Comparison of ENCODE assay signal across 28 cellular contexts in genomic region chr14:100858838-100859220, GRCh38. TPM values are rescaled to one million over a fixed set of nuclear protein-coding genes. Genes with fewer than 3 reads are reported as not detected.
"Had no signal": no experiment of that assay in that cellular context is flagged by ENCODE, and none has a peak within 500 bp of the region (broad histone marks: within the 10 kb centered on the region; RNA-seq: fewer than 3 reads in every experiment).

No MANE protein-coding gene starts in this region.

- H3K9me3 ChIP-seq: adrenal gland, ascending aorta, ovary, right lobe of liver, tibial artery had no signal

- ATAC-seq: activated T-helper 17 cell treated with anti-CD3 and anti-CD28 coated beads, Interleukin-2, amount 50 U/mL, for 72 hours; foreskin keratinocyte; left colon; naive thymus-derived CD8-positive, alpha-beta T cell; right lobe of liver; stimulated activated effector memory CD8-positive, alpha-beta T cell treated with anti-CD3 and anti-CD28 coated beads, Interleukin-12 subunit alpha, Interleukin-12 subunit beta, amount 100 ng/mL, for 72 hours; stimulated activated naive CD8-positive, alpha-beta T cell treated with anti-CD3 and anti-CD28 coated beads, Interleukin-15, amount 100 ng/mL, for 72 hours; WTC11 had no signal

- H3K27ac ChIP-seq: ascending aorta, brain microvascular endothelial cell, foreskin keratinocyte, neural progenitor cell, ovary, right lobe of liver, skin epidermis, tibial artery had no signal

- H3K4me3 ChIP-seq: adrenal gland, ascending aorta, lung, neural progenitor cell, ovary, right lobe of liver, skin epidermis, tibial artery had no signal

- H3K27me3 ChIP-seq: adrenal gland, ascending aorta, brain microvascular endothelial cell, foreskin keratinocyte, neural progenitor cell, ovary, right lobe of liver had no signal

- H3K4me1 ChIP-seq: ascending aorta, foreskin keratinocyte, right lobe of liver, tibial artery had no signal

- DNase-seq: activated CD4-positive, alpha-beta T cell treated with anti-CD3 and anti-CD28 coated beads, Interleukin-2, amount 50 U/mL, for 4 hours; activated CD8-positive, alpha-beta memory T cell treated with anti-CD3 and anti-CD28 coated beads for 24 hours; activated CD8-positive, alpha-beta memory T cell treated with anti-CD3 and anti-CD28 coated beads, Interleukin-2, amount 50 U/mL, for 4 hours; activated T-cell treated with anti-CD3 and anti-CD28 coated beads, Interleukin-2, amount 50 U/mL, for 24 hours; adrenal gland; brain microvascular endothelial cell; central memory CD4-positive, alpha-beta T cell; effector memory CD4-positive, alpha-beta T cell; foreskin keratinocyte; left colon; naive thymus-derived CD8-positive, alpha-beta T cell; stimulated activated CD4-positive, alpha-beta T cell treated with anti-CD3 and anti-CD28 coated beads, Interleukin-2, amount 100 ng/mL, for 24 hours; stimulated activated naive CD8-positive, alpha-beta T cell treated with anti-CD3 and anti-CD28 coated beads, Interleukin-15, amount 100 ng/mL, for 72 hours; T-helper 1 cell; tibial artery had no signal

- H3K36me3 ChIP-seq: ascending aorta, neural progenitor cell, ovary, right lobe of liver, tibial artery had no signal

RNA-seq across cellular contexts. Expression of gene MEG3, which starts 32.9 kb away (rescaled TPM):
- total RNA-seq: activated T-helper 17 cell treated with anti-CD3 and anti-CD28 coated beads, Interleukin-2, amount 50 U/mL, for 72 hours; naive thymus-derived CD8-positive, alpha-beta T cell had no signal
- polyA plus RNA-seq: naive thymus-derived CD8-positive, alpha-beta T cell had no signal

RNA-seq across cellular contexts. Expression of gene RTL1, which starts 44.7 kb away (rescaled TPM):
- total RNA-seq: activated T-helper 17 cell treated with anti-CD3 and anti-CD28 coated beads, Interleukin-2, amount 50 U/mL, for 72 hours; ascending aorta; dermis microvascular lymphatic vessel endothelial cell; foreskin keratinocyte; left colon; mesenteric fat pad; naive thymus-derived CD8-positive, alpha-beta T cell; pulmonary artery endothelial cell; ureter had no signal
- polyA plus RNA-seq: foreskin keratinocyte; naive thymus-derived CD8-positive, alpha-beta T cell had no signal
